In the genomic region with DNA sequence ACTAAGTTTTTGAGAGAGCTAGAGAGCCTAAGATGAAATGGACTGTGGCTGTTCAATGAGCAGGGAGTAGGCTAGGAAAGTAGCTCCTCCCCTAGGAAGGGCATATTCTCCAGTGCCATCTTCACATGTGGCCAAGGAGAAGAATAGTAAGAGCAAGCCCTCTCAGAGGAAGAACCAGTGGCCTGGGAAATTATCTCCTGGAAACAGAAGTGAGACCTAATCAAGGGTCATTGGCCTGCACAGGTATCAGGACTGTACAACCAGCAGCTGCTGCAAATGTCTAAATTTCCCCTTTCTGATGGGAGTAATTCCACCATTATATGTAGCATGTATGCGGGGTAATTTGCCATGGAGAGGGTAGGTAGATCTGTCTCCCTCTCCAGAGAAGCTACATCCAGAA, we compare ENCODE assay signal across 3 cellular contexts.
TF ChIP-seq lines count a peak whose summit lies in the region.

No MANE protein-coding gene starts in this region.

TF ChIP-seq in liver, 16 proteins besides CTCF, POLR2A, EP300 and RAD21:
- TF ChIP-seq, protein P1, sequence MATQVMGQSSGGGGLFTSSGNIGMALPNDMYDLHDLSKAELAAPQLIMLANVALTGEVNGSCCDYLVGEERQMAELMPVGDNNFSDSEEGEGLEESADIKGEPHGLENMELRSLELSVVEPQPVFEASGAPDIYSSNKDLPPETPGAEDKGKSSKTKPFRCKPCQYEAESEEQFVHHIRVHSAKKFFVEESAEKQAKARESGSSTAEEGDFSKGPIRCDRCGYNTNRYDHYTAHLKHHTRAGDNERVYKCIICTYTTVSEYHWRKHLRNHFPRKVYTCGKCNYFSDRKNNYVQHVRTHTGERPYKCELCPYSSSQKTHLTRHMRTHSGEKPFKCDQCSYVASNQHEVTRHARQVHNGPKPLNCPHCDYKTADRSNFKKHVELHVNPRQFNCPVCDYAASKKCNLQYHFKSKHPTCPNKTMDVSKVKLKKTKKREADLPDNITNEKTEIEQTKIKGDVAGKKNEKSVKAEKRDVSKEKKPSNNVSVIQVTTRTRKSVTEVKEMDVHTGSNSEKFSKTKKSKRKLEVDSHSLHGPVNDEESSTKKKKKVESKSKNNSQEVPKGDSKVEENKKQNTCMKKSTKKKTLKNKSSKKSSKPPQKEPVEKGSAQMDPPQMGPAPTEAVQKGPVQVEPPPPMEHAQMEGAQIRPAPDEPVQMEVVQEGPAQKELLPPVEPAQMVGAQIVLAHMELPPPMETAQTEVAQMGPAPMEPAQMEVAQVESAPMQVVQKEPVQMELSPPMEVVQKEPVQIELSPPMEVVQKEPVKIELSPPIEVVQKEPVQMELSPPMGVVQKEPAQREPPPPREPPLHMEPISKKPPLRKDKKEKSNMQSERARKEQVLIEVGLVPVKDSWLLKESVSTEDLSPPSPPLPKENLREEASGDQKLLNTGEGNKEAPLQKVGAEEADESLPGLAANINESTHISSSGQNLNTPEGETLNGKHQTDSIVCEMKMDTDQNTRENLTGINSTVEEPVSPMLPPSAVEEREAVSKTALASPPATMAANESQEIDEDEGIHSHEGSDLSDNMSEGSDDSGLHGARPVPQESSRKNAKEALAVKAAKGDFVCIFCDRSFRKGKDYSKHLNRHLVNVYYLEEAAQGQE (IDR thresholded peaks at IDR 0.05), result no peak
- TF ChIP-seq NR2F2 (IDR thresholded peaks at IDR 0.05) (peak; percentile 15), EGR1 (IDR thresholded peaks at IDR 0.05; ENCODE audit: low read depth in 2 of 2) (no peak), RXRA (IDR thresholded peaks at IDR 0.05) (peak in 1 of 2 donors; percentile 6)
- TF ChIP-seq, protein P2, sequence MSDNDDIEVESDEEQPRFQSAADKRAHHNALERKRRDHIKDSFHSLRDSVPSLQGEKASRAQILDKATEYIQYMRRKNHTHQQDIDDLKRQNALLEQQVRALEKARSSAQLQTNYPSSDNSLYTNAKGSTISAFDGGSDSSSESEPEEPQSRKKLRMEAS (IDR thresholded peaks at IDR 0.05), result no peak
TF ChIP-seq in liver: peak in this region for 2.

TF ChIP-seq in HepG2, 621 proteins besides CTCF, POLR2A, EP300 and RAD21:
- TF ChIP-seq, protein P3, sequence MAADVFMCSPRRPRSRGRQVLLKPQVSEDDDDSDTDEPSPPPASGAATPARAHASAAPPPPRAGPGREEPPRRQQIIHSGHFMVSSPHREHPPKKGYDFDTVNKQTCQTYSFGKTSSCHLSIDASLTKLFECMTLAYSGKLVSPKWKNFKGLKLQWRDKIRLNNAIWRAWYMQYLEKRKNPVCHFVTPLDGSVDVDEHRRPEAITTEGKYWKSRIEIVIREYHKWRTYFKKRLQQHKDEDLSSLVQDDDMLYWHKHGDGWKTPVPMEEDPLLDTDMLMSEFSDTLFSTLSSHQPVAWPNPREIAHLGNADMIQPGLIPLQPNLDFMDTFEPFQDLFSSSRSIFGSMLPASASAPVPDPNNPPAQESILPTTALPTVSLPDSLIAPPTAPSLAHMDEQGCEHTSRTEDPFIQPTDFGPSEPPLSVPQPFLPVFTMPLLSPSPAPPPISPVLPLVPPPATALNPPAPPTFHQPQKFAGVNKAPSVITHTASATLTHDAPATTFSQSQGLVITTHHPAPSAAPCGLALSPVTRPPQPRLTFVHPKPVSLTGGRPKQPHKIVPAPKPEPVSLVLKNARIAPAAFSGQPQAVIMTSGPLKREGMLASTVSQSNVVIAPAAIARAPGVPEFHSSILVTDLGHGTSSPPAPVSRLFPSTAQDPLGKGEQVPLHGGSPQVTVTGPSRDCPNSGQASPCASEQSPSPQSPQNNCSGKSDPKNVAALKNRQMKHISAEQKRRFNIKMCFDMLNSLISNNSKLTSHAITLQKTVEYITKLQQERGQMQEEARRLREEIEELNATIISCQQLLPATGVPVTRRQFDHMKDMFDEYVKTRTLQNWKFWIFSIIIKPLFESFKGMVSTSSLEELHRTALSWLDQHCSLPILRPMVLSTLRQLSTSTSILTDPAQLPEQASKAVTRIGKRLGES (CRISPR knock-in tag; IDR thresholded peaks at IDR 0.05; ENCODE audit: borderline replicate concordance), result no peak
- no peak for TF ChIP-seq ZSCAN21 (CRISPR knock-in tag; IDR thresholded peaks at IDR 0.05; ENCODE audit: borderline replicate concordance)
- TF ChIP-seq MED13 (CRISPR knock-in tag; IDR thresholded peaks at IDR 0.05), result no peak
- no peak for TF ChIP-seq ZNF160 (CRISPR knock-in tag; IDR thresholded peaks at IDR 0.05)
- no peak for TF ChIP-seq ZNF12 (CRISPR knock-in tag; IDR thresholded peaks at IDR 0.05)
- no peak for TF ChIP-seq ZSCAN22 (CRISPR knock-in tag; IDR thresholded peaks at IDR 0.05)
- TF ChIP-seq, protein P4, sequence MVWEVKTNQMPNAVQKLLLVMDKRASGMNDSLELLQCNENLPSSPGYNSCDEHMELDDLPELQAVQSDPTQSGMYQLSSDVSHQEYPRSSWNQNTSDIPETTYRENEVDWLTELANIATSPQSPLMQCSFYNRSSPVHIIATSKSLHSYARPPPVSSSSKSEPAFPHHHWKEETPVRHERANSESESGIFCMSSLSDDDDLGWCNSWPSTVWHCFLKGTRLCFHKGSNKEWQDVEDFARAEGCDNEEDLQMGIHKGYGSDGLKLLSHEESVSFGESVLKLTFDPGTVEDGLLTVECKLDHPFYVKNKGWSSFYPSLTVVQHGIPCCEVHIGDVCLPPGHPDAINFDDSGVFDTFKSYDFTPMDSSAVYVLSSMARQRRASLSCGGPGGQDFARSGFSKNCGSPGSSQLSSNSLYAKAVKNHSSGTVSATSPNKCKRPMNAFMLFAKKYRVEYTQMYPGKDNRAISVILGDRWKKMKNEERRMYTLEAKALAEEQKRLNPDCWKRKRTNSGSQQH (CRISPR knock-in tag; IDR thresholded peaks at IDR 0.05; ENCODE audit: low read depth), result no peak
- TF ChIP-seq, protein P5, sequence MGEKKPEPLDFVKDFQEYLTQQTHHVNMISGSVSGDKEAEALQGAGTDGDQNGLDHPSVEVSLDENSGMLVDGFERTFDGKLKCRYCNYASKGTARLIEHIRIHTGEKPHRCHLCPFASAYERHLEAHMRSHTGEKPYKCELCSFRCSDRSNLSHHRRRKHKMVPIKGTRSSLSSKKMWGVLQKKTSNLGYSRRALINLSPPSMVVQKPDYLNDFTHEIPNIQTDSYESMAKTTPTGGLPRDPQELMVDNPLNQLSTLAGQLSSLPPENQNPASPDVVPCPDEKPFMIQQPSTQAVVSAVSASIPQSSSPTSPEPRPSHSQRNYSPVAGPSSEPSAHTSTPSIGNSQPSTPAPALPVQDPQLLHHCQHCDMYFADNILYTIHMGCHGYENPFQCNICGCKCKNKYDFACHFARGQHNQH (CRISPR knock-in tag; IDR thresholded peaks at IDR 0.05), result no peak
- TF ChIP-seq GATAD2A (CRISPR knock-in tag; IDR thresholded peaks at IDR 0.05), result no peak
- no peak for TF ChIP-seq ZNF501 (CRISPR knock-in tag; IDR thresholded peaks at IDR 0.05)
- no peak for TF ChIP-seq ZNF720 (CRISPR knock-in tag; IDR thresholded peaks at IDR 0.05)

TF ChIP-seq in K562, 482 proteins besides CTCF, POLR2A, EP300 and RAD21 (continued from another document and continues in another):
- TF ChIP-seq, protein P6, sequence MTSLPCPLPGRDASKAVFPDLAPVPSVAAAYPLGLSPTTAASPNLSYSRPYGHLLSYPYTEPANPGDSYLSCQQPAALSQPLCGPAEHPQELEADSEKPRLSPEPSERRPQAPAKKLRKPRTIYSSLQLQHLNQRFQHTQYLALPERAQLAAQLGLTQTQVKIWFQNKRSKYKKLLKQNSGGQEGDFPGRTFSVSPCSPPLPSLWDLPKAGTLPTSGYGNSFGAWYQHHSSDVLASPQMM (CRISPR knock-in tag; IDR thresholded peaks at IDR 0.05), result no peak
- TF ChIP-seq CBFB (CRISPR knock-in tag; IDR thresholded peaks at IDR 0.05) (no peak), BRD9 (IDR thresholded peaks at IDR 0.05; ENCODE audit: low read depth, partially characterized antibody) (no peak), NFIC (IDR thresholded peaks at IDR 0.05) (peak; percentile 85), KLF13 (tag; IDR thresholded peaks at IDR 0.05; ENCODE audit: borderline replicate concordance, low read depth) (no peak), HOXB6 (CRISPR knock-in tag; IDR thresholded peaks at IDR 0.05; ENCODE audit: borderline replicate concordance) (no peak), RAD51 (IDR thresholded peaks at IDR 0.05; ENCODE audit: borderline replicate concordance, low read depth) (no peak), MXI1 (IDR thresholded peaks at IDR 0.05; ENCODE audit: low read depth, low read length) (no peak), JUNB (CRISPR knock-in tag; conservative IDR thresholded peaks at IDR 0.05) (no peak), ZC3H4 (CRISPR knock-in tag; IDR thresholded peaks at IDR 0.05; ENCODE audit: borderline replicate concordance) (no peak), MEIS2 (IDR thresholded peaks at IDR 0.05; ENCODE audit: partially characterized antibody) (no peak), RNF2 (IDR thresholded peaks at IDR 0.05) (peak; percentile 32; the same call in 1 of the 2 replicates), TARDBP (IDR thresholded peaks at IDR 0.05) (no peak), ZNF263 (CRISPR knock-in tag; IDR thresholded peaks at IDR 0.05; ENCODE audit: borderline replicate concordance) (no peak), ZNF77 (CRISPR knock-in tag; IDR thresholded peaks at IDR 0.05) (no peak), TEAD4 (IDR thresholded peaks at IDR 0.05; ENCODE audit: low read length) (peak; percentile 95), TEAD4 (CRISPR knock-in tag; IDR thresholded peaks at IDR 0.05; ENCODE audit: borderline replicate concordance) (no peak), TCF7 (IDR thresholded peaks at IDR 0.05; ENCODE audit: borderline replicate concordance) (no peak), ZNF778 (CRISPR knock-in tag; IDR thresholded peaks at IDR 0.05) (no peak), XRCC5 (IDR thresholded peaks at IDR 0.05; ENCODE audit: low read depth, low read length) (no peak), ZC3H8 (IDR thresholded peaks at IDR 0.05) (no peak), ZNF282 (CRISPR knock-in tag; IDR thresholded peaks at IDR 0.05) (no peak), ELF4 (CRISPR knock-in tag; IDR thresholded peaks at IDR 0.05) (no peak), SIX5 (IDR thresholded peaks at IDR 0.05; ENCODE audit: borderline replicate concordance in 1 of 2, insufficient read depth in 1 of 2, low read depth in 1 of 2, low read length in 2 of 2) (no peak), PRPF4 (IDR thresholded peaks at IDR 0.05; ENCODE audit: insufficient read depth, low read depth, low read length, poor library complexity, severe bottlenecking) (no peak), MYNN (IDR thresholded peaks at IDR 0.05) (peak; percentile 77; the same call in 1 of the 2 replicates), MYNN (CRISPR knock-in tag; IDR thresholded peaks at IDR 0.05) (no peak), NUFIP1 (IDR thresholded peaks at IDR 0.05; ENCODE audit: partially characterized antibody) (no peak), LARP7 (IDR thresholded peaks at IDR 0.05) (no peak; the same call in 1 of the 2 replicates), ZNF766 (CRISPR knock-in tag; conservative IDR thresholded peaks at IDR 0.05) (0 out of 2 replicates have a peak, but pooled peaks have one; percentile 39), GABPB2 (CRISPR knock-in tag; conservative IDR thresholded peaks at IDR 0.05) (no peak), ZNF76 (CRISPR knock-in tag; IDR thresholded peaks at IDR 0.05; ENCODE audit: borderline replicate concordance) (no peak)
- TF ChIP-seq, protein P7, sequence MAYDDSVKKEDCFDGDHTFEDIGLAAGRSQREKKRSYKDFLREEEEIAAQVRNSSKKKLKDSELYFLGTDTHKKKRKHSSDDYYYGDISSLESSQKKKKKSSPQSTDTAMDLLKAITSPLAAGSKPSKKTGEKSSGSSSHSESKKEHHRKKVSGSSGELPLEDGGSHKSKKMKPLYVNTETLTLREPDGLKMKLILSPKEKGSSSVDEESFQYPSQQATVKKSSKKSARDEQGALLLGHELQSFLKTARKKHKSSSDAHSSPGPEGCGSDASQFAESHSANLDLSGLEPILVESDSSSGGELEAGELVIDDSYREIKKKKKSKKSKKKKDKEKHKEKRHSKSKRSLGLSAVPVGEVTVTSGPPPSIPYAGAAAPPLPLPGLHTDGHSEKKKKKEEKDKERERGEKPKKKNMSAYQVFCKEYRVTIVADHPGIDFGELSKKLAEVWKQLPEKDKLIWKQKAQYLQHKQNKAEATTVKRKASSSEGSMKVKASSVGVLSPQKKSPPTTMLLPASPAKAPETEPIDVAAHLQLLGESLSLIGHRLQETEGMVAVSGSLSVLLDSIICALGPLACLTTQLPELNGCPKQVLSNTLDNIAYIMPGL (CRISPR knock-in tag; IDR thresholded peaks at IDR 0.05), result no peak
- TF ChIP-seq, protein P8, sequence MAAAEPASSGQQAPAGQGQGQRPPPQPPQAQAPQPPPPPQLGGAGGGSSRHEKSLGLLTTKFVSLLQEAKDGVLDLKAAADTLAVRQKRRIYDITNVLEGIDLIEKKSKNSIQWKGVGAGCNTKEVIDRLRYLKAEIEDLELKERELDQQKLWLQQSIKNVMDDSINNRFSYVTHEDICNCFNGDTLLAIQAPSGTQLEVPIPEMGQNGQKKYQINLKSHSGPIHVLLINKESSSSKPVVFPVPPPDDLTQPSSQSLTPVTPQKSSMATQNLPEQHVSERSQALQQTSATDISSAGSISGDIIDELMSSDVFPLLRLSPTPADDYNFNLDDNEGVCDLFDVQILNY (CRISPR knock-in tag; IDR thresholded peaks at IDR 0.05), result no peak
- TF ChIP-seq, protein P9, sequence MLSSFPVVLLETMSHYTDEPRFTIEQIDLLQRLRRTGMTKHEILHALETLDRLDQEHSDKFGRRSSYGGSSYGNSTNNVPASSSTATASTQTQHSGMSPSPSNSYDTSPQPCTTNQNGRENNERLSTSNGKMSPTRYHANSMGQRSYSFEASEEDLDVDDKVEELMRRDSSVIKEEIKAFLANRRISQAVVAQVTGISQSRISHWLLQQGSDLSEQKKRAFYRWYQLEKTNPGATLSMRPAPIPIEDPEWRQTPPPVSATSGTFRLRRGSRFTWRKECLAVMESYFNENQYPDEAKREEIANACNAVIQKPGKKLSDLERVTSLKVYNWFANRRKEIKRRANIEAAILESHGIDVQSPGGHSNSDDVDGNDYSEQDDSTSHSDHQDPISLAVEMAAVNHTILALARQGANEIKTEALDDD (IDR thresholded peaks at IDR 0.05), result no peak
- TF ChIP-seq, protein P10, sequence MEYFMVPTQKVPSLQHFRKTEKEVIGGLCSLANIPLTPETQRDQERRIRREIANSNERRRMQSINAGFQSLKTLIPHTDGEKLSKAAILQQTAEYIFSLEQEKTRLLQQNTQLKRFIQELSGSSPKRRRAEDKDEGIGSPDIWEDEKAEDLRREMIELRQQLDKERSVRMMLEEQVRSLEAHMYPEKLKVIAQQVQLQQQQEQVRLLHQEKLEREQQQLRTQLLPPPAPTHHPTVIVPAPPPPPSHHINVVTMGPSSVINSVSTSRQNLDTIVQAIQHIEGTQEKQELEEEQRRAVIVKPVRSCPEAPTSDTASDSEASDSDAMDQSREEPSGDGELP (CRISPR knock-in tag; IDR thresholded peaks at IDR 0.05; ENCODE audit: borderline replicate concordance), result no peak
- TF ChIP-seq, protein P11, sequence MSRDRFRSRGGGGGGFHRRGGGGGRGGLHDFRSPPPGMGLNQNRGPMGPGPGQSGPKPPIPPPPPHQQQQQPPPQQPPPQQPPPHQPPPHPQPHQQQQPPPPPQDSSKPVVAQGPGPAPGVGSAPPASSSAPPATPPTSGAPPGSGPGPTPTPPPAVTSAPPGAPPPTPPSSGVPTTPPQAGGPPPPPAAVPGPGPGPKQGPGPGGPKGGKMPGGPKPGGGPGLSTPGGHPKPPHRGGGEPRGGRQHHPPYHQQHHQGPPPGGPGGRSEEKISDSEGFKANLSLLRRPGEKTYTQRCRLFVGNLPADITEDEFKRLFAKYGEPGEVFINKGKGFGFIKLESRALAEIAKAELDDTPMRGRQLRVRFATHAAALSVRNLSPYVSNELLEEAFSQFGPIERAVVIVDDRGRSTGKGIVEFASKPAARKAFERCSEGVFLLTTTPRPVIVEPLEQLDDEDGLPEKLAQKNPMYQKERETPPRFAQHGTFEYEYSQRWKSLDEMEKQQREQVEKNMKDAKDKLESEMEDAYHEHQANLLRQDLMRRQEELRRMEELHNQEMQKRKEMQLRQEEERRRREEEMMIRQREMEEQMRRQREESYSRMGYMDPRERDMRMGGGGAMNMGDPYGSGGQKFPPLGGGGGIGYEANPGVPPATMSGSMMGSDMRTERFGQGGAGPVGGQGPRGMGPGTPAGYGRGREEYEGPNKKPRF (IDR thresholded peaks at IDR 0.05; ENCODE audit: low read depth, low read length), result no peak
